Comparison of ENCODE assay signal across 13 cellular contexts in genomic region chr6:2770171-2770570, GRCh38. TPM values are rescaled to one million over a fixed set of nuclear protein-coding genes. Genes with fewer than 3 reads are reported as not detected.
DNase-seq lines count a peak whose midpoint lies in the region; ATAC-seq and TF ChIP-seq lines count a peak whose summit lies in the region.
"Had no signal": no experiment of that assay in that cellular context is flagged by ENCODE, and none has a peak within 500 bp of the region (broad histone marks: within the 10 kb centered on the region; RNA-seq: fewer than 3 reads in every experiment).

No MANE protein-coding gene starts in this region.

- H2AFZ ChIP-seq in DND-41 (ENCODE audit: low read depth, low read length) (no peak overlapping the region), neural progenitor cell (replicated peaks) (no peak overlapping the region)

- peaks cover 4% of the 10 kb centered on the region for H3K27me3 Mint-ChIP-seq in neural progenitor cell (ENCODE audit: insufficient read depth, low read depth)
- H3K27me3 Mint-ChIP-seq: stimulated activated naive B cell treated with anti-CD40 and anti-IgM and Interleukin-4, amounts not matched to agents 10 μg/mL and 1 μg/mL and 100 μg/mL, for 72 hours had no signal

- H3K27ac ChIP-seq in DND-41 (ENCODE audit: low read length): no peak overlapping the region
- H3K27ac ChIP-seq in neural progenitor cell: no peak overlapping the region

- TF ChIP-seq POLR2A in erythroblast (IDR thresholded peaks at IDR 0.05; ENCODE audit: low read length): peak; percentile 27

- TF ChIP-seq CTCF in DND-41 (IDR thresholded peaks at IDR 0.05; ENCODE audit: borderline replicate concordance, extremely low read depth, low read length, poor library complexity, severe bottlenecking) (no peak), neural progenitor cell (IDR thresholded peaks at IDR 0.05) (no peak)

- H3K4me3 ChIP-seq in DND-41 (ENCODE audit: low read depth in 1 of 2, low read length in 2 of 2): no peak overlapping the region; a peak in 1 of 4 replicates
- no peak overlapping the region for H3K4me3 ChIP-seq in neural progenitor cell

- peaks cover 3% of the 10 kb centered on the region for H3F3A ChIP-seq in neural progenitor cell (ENCODE audit: low read depth)

- H3K27ac Mint-ChIP-seq in neural progenitor cell: no peak overlapping the region
- H3K27ac Mint-ChIP-seq: stimulated activated naive B cell treated with anti-CD40 and anti-IgM and Interleukin-4, amounts not matched to agents 10 μg/mL and 1 μg/mL and 100 μg/mL, for 72 hours had no signal

- DNase-seq in DND-41 (no peak), NCI-H82 (lab: John Stamatoyannopoulos, UW) (peak; percentile 87), erythroblast (lab: John Stamatoyannopoulos, UW) (peak; percentile 81 to 89), neural progenitor cell (ENCODE audit: low spot score) (no peak), NCI-H2107 (lab: John Stamatoyannopoulos, UW) (no peak), islet precursor cell (no peak), globus pallidus (ENCODE audit: low spot score) (no peak)
- DNase-seq: activated CD4-positive, CD25-positive, alpha-beta regulatory T cell treated with anti-CD3 and anti-CD28 coated beads, Interleukin-2, amount 50 U/mL, for 72 hours; activated gamma-delta T cell treated with Interleukin-2 at 50 U/mL for 16 hours; NCI-H2029 treated with DMSO at 0.1 percent for 48 hours; stimulated activated CD4-positive, alpha-beta T cell treated with anti-CD3 and anti-CD28 coated beads, Interleukin-15, amount 100 ng/mL, for 24 hours; stimulated activated naive B cell treated with anti-CD40 and anti-IgM and Interleukin-4, amounts not matched to agents 10 μg/mL and 1 μg/mL and 100 μg/mL, for 72 hours had no signal

- ATAC-seq in DND-41 (ENCODE audit: insufficient read depth, low read depth) (no peak), GM21737 (IDR thresholded peaks at IDR 0.05; ENCODE audit: unreplicated experiment) (no peak)
- ATAC-seq: stimulated activated naive B cell treated with anti-CD40 and anti-IgM and Interleukin-4, amounts not matched to agents 10 μg/mL and 1 μg/mL and 100 μg/mL, for 72 hours had no signal

- peak overlapping the region; percentile 29; the same call in 1 of the 2 replicates for H3K4me2 ChIP-seq in DND-41 (ENCODE audit: insufficient read depth, low read length)
- H3K4me2 ChIP-seq in neural progenitor cell: peak overlapping the region; percentile 26

- H3K27me3 ChIP-seq in DND-41 (ENCODE audit: insufficient read depth, low read length, poor library complexity) (no peaks in the 10 kb centered on the region), neural progenitor cell (peaks cover 9% of the 10 kb centered on the region)

- H4K20me1 ChIP-seq in DND-41 (ENCODE audit: insufficient read depth, low read length): peaks cover 85% of the 10 kb centered on the region
- peaks cover 59% of the 10 kb centered on the region for H4K20me1 ChIP-seq in neural progenitor cell (ENCODE audit: low read depth)

- peaks cover 36% of the 10 kb centered on the region for H3K36me3 Mint-ChIP-seq in neural progenitor cell

- peaks cover 33% of the 10 kb centered on the region for H3K4me1 Mint-ChIP-seq in neural progenitor cell

- no peaks in the 10 kb centered on the region for H3K9me3 Mint-ChIP-seq in neural progenitor cell
- H3K9me3 Mint-ChIP-seq: stimulated activated naive B cell treated with anti-CD40 and anti-IgM and Interleukin-4, amounts not matched to agents 10 μg/mL and 1 μg/mL and 100 μg/mL, for 72 hours had no signal

- H3K9ac ChIP-seq in DND-41 (ENCODE audit: low read depth, low read length) (no peak overlapping the region), neural progenitor cell (no peak overlapping the region)

- H3K79me2 ChIP-seq in DND-41 (ENCODE audit: insufficient read depth, low read length): peaks cover 99% of the 10 kb centered on the region
- H3K79me2 ChIP-seq in neural progenitor cell (ENCODE audit: low read depth): peaks cover 75% of the 10 kb centered on the region

- H3K9me3 ChIP-seq in DND-41 (ENCODE audit: insufficient read depth, low read length, severe bottlenecking): no peaks in the 10 kb centered on the region
- H3K9me3 ChIP-seq in neural progenitor cell (ENCODE audit: low read depth): no peaks in the 10 kb centered on the region

- H3K4me3 Mint-ChIP-seq in neural progenitor cell: no peak overlapping the region
- H3K4me3 Mint-ChIP-seq: stimulated activated naive B cell treated with anti-CD40 and anti-IgM and Interleukin-4, amounts not matched to agents 10 μg/mL and 1 μg/mL and 100 μg/mL, for 72 hours had no signal

- H3K4me1 ChIP-seq in DND-41 (ENCODE audit: insufficient read depth, low read length): peaks cover 39% of the 10 kb centered on the region
- H3K4me1 ChIP-seq in neural progenitor cell: peaks cover 41% of the 10 kb centered on the region

- H3K36me3 ChIP-seq in DND-41 (ENCODE audit: insufficient read depth, low read length) (peaks cover 84% of the 10 kb centered on the region), neural progenitor cell (no peaks in the 10 kb centered on the region)

RNA-seq across cellular contexts. Expression of gene WRNIP1, which starts 5.0 kb away (rescaled TPM):
- 25.3 and 34.5 TPM in 2 replicates for total RNA-seq in neural progenitor cell (ENCODE audit: low replicate concordance)

RNA-seq across cellular contexts. Expression of gene MYLK4, which starts 19.4 kb away (rescaled TPM):
- total RNA-seq in neural progenitor cell (ENCODE audit: low replicate concordance): 0.25 TPM in 1 of 2 replicates, not detected in the other

Comparison
In these comparisons a context has a peak if more than half of its experiments do, and no peak if none do; other contexts are left out.
1. DNase-seq: peak in NCI-H82 (single experiment) and erythroblast (2 of 2); none in DND-41 (single experiment), neural progenitor cell (single experiment), NCI-H2107 (single experiment), islet precursor cell (single experiment) and globus pallidus (single experiment).